ENCODE assay signal across 8 cellular contexts in genomic region chr9:4661165-4662095, GRCh38. TPM values are rescaled to one million over a fixed set of nuclear protein-coding genes. Genes with fewer than 3 reads are reported as not detected.
DNase-seq lines count a peak whose midpoint lies in the region; ATAC-seq and TF ChIP-seq lines count a peak whose summit lies in the region.

No MANE protein-coding gene starts in this region.

- H3K4me1 ChIP-seq in ovary (ENCODE audit: insufficient read depth): peaks cover 6% of the 10 kb centered on the region

- TF ChIP-seq POLR2A in ovary (IDR thresholded peaks at IDR 0.05): no peak

- H3K27ac Mint-ChIP-seq in endothelial cell (ENCODE audit: unreplicated experiment): peak overlapping the region; percentile 57

- no peaks in the 10 kb centered on the region for H3K9me3 ChIP-seq in ovary

- no peak for ATAC-seq in activated T-cell treated with anti-CD3 and anti-CD28 coated beads, Interleukin-2, amount 50 U/mL, for 4 hours
- ATAC-seq in HG03342 (IDR thresholded peaks at IDR 0.05; ENCODE audit: unreplicated experiment): no peak

- H3K27me3 ChIP-seq in ovary: no peaks in the 10 kb centered on the region

- H3K4me3 Mint-ChIP-seq in activated T-cell treated with anti-CD3 and anti-CD28 coated beads, Interleukin-2, amount 50 U/mL, for 4 hours: peak overlapping the region; percentile 96
- H3K4me3 Mint-ChIP-seq in endothelial cell (ENCODE audit: unreplicated experiment): peak overlapping the region; percentile 89

- no peak for TF ChIP-seq CTCF in endothelial cell (IDR thresholded peaks at IDR 0.05; ENCODE audit: unreplicated experiment)
- TF ChIP-seq CTCF in ovary (IDR thresholded peaks at IDR 0.05): no peak

- no peaks in the 10 kb centered on the region for H3K9me3 Mint-ChIP-seq in activated T-cell treated with anti-CD3 and anti-CD28 coated beads, Interleukin-2, amount 50 U/mL, for 4 hours
- H3K9me3 Mint-ChIP-seq in endothelial cell (ENCODE audit: unreplicated experiment): no peaks in the 10 kb centered on the region

- H3K27ac ChIP-seq in ovary: no peak overlapping the region

- WGBS in ovary, 3 donors: 16 to 19% (median 16%) methylated on average over 7 of the region's 7 CpGs

- H3K36me3 ChIP-seq in ovary: no peaks in the 10 kb centered on the region

- peak overlapping the region; percentile 84 for H3K4me3 ChIP-seq in ovary

- no peaks in the 10 kb centered on the region for H3K27me3 Mint-ChIP-seq in activated T-cell treated with anti-CD3 and anti-CD28 coated beads, Interleukin-2, amount 50 U/mL, for 4 hours (ENCODE audit: low read depth)
- peaks cover 15% of the 10 kb centered on the region for H3K27me3 Mint-ChIP-seq in endothelial cell (ENCODE audit: unreplicated experiment)

- intact Hi-C loops in ovary (cut with DNase I): loop anchor here (2.0 to 10.0 kb wide), 4 partner anchors 79 to 963 kb away; partner anchors contain the start of genes AK3 (in 3 of the 4) and RIC1 (in 1 of the 4)

- no peak for TF ChIP-seq EP300 in ovary (IDR thresholded peaks at IDR 0.05)

- H3K4me1 Mint-ChIP-seq in activated T-cell treated with anti-CD3 and anti-CD28 coated beads, Interleukin-2, amount 50 U/mL, for 4 hours (ENCODE audit: low read depth): peaks cover 45% of the 10 kb centered on the region
- peaks cover 35% of the 10 kb centered on the region for H3K4me1 Mint-ChIP-seq in endothelial cell (ENCODE audit: unreplicated experiment)

- DNase-seq in activated T-cell treated with anti-CD3 and anti-CD28 coated beads, Interleukin-2, amount 50 U/mL, for 4 hours: no peak
- DNase-seq in activated T-cell treated with anti-CD3 and anti-CD28 coated beads, Interleukin-2, amount 50 U/mL, for 1 hour: no peak
- DNase-seq in RKO (ENCODE audit: low spot score) (peak; percentile 38), endothelial cell (ENCODE audit: low spot score) (no peak), ovary (no peak), D341Med (ENCODE audit: low spot score) (no peak), HT-29 (ENCODE audit: low spot score) (no peak)

- H3K36me3 Mint-ChIP-seq in activated T-cell treated with anti-CD3 and anti-CD28 coated beads, Interleukin-2, amount 50 U/mL, for 4 hours (ENCODE audit: insufficient read depth): peaks cover 2% of the 10 kb centered on the region
- peaks cover 10% of the 10 kb centered on the region for H3K36me3 Mint-ChIP-seq in endothelial cell (ENCODE audit: low read depth, unreplicated experiment)

RNA-seq across cellular contexts. Expression of gene PLPP6, which starts 0.7 kb away (rescaled TPM):
- total RNA-seq in activated T-cell treated with anti-CD3 and anti-CD28 coated beads, Interleukin-2, amount 50 U/mL, for 4 hours: 1 to 10 TPM; 3.0 to 3.6 (median 3.1) TPM
- 7.7 TPM for total RNA-seq in endothelial cell (ENCODE audit: unreplicated experiment)
- total RNA-seq in ovary: 1 to 10 TPM; 4.6 to 10.0 (median 5.2) TPM
- 1 to 10 TPM; 5.3 to 8.3 TPM for polyA plus RNA-seq in ovary
- 12.7 and 13.5 TPM in 2 replicates for total RNA-seq in HT-29 (2014; rRNA removed; shearing (Covaris generic))

RNA-seq across cellular contexts. Expression of gene SPATA6L, which starts 4.8 kb away (rescaled TPM):
- under 1 TPM in 2 of 3 donors, not detected in 1; 0.30 to 0.50 TPM for total RNA-seq in activated T-cell treated with anti-CD3 and anti-CD28 coated beads, Interleukin-2, amount 50 U/mL, for 4 hours
- 6.7 TPM for total RNA-seq in endothelial cell (ENCODE audit: unreplicated experiment)
- total RNA-seq in ovary: 10 to 100 TPM in 1 of 7 donors, 1 to 10 TPM in 6; 1.5 to 25.0 (median 2.5) TPM
- 1 to 10 TPM in 1 of 2 donors, under 1 TPM in 1; 0.69 to 1.4 TPM for polyA plus RNA-seq in ovary
- 6.3 and 9.3 TPM in 2 replicates for total RNA-seq in HT-29 (2014; rRNA removed; shearing (Covaris generic))

RNA-seq across cellular contexts. Expression of gene CDC37L1, which starts 17.9 kb away (rescaled TPM):
- 10 to 100 TPM; 14.7 to 16.6 (median 16.2) TPM for total RNA-seq in activated T-cell treated with anti-CD3 and anti-CD28 coated beads, Interleukin-2, amount 50 U/mL, for 4 hours
- total RNA-seq in endothelial cell (ENCODE audit: unreplicated experiment): 10.7 TPM
- 10 to 100 TPM; 19.6 to 24.2 (median 21.8) TPM for total RNA-seq in ovary
- polyA plus RNA-seq in ovary: 10 to 100 TPM; 14.6 to 15.8 TPM
- 9.4 and 12.8 TPM in 2 replicates for total RNA-seq in HT-29 (2014; rRNA removed; shearing (Covaris generic))
